ENCODE assay signal across 8 cellular contexts in the genomic region with DNA sequence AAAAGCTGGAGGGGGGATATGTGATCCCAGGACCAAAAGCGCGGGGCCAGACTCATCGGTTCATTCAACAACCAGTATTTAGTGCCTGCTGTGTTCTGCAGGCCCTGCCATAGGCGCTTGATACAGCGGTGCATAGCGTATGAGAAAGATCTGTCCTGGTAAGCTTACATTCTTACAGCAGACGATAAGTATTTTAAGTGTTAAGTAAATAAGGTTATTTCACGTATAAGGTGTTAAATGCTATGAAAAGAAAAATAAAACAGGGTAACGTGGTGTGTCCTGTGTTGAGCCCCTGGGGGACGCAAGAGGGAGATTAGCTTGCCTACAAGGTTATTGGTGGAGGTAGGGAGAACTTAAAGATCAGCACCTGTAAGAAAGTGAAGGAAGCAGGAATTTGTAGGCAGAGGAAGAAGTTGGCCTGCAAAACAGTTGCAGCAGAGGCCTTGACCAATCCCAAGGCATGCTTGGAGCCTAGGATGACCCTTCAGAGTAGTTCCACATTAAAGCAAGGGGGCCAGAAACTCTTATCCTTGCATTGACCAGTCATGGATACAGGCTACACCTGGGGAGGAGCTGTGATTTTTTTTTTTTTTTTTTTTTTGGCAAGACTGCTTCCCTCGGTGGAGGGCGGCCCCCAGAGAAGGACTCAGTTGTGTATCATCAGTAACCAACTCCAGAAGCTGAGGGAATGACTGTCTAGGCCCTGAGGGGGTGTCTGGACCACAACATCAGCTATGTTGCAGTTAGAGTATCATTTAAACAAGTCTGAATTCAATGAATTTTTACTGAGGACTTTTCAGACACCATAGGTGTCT. TPM values are rescaled to one million over a fixed set of nuclear protein-coding genes. Genes with fewer than 3 reads are reported as not detected.
DNase-seq lines count a peak whose midpoint lies in the region; ATAC-seq, FAIRE-seq and TF ChIP-seq lines count a peak whose summit lies in the region.

No MANE protein-coding gene starts in this region.

- H2BK5ac ChIP-seq in H1 (ENCODE audit: low read depth, low read length): 0 out of 2 replicates have a peak overlapping the region, but pooled peaks have one; percentile 64

- H3K27ac ChIP-seq in OCI-LY3 (ENCODE audit: low read length) (0 out of 2 replicates have a peak overlapping the region, but pooled peaks have one; percentile 79), H1 (ENCODE audit: low read depth, low read length) (peak overlapping the region; percentile 91), neural progenitor cell (peak overlapping the region; percentile 89)

- peaks cover 1% of the 10 kb centered on the region; the same call in 1 of the 2 replicates for H3K27me3 ChIP-seq in OCI-LY3 (ENCODE audit: low read depth, low read length)
- no peaks in the 10 kb centered on the region for H3K27me3 ChIP-seq in H1 (replicated peaks in 1 of 4; ENCODE audit: control insufficient read depth in 3 of 4, extremely low read depth in 1 of 4, insufficient read depth in 3 of 4, low read length in 3 of 4)
- H3K27me3 ChIP-seq in neural progenitor cell: no peaks in the 10 kb centered on the region

- H4K20me1 ChIP-seq in OCI-LY3 (ENCODE audit: insufficient read depth, low read length): no peaks in the 10 kb centered on the region
- no peaks in the 10 kb centered on the region for H4K20me1 ChIP-seq in H1 (replicated peaks in 1 of 2; ENCODE audit: control insufficient read depth in 1 of 2, insufficient read depth in 2 of 2, low read length in 2 of 2)
- no peaks in the 10 kb centered on the region for H4K20me1 ChIP-seq in neural progenitor cell (ENCODE audit: low read depth)

- H3K36me3 ChIP-seq in OCI-LY3 (replicated peaks; ENCODE audit: low read depth, low read length) (no peaks in the 10 kb centered on the region), H1 (ENCODE audit: control insufficient read depth in 2 of 4, insufficient read depth in 4 of 4, low read length in 3 of 4) (no peaks in the 10 kb centered on the region), neural progenitor cell (no peaks in the 10 kb centered on the region)

- peaks cover 17% of the 10 kb centered on the region for H3K4me1 Mint-ChIP-seq in activated CD8-positive, alpha-beta memory T cell treated with anti-CD3 and anti-CD28 coated beads, Interleukin-2, amount 10 ng/mL, durations not matched to agents 7 days and 5 days
- peaks cover 14% of the 10 kb centered on the region for H3K4me1 Mint-ChIP-seq in neural progenitor cell

- H3K18ac ChIP-seq in H1 (ENCODE audit: extremely low read depth, low read length): peak overlapping the region; percentile 75

- no peak for TF ChIP-seq EP300 in H1 (IDR thresholded peaks at IDR 0.05; ENCODE audit: borderline replicate concordance in 1 of 2, low read depth in 2 of 2, low read length in 2 of 2)

- no peaks in the 10 kb centered on the region for H3K36me3 Mint-ChIP-seq in activated CD8-positive, alpha-beta memory T cell treated with anti-CD3 and anti-CD28 coated beads, Interleukin-2, amount 10 ng/mL, durations not matched to agents 7 days and 5 days
- H3K36me3 Mint-ChIP-seq in neural progenitor cell: peaks cover 22% of the 10 kb centered on the region

- no peaks in the 10 kb centered on the region for H3K9me3 Mint-ChIP-seq in activated CD8-positive, alpha-beta memory T cell treated with anti-CD3 and anti-CD28 coated beads, Interleukin-2, amount 10 ng/mL, durations not matched to agents 7 days and 5 days (ENCODE audit: low read depth)
- peaks cover 23% of the 10 kb centered on the region for H3K9me3 Mint-ChIP-seq in neural progenitor cell

- H3K4me1 ChIP-seq in OCI-LY3 (ENCODE audit: low read length) (peaks cover 10% of the 10 kb centered on the region), H1 (replicated peaks in 1 of 4; ENCODE audit: control insufficient read depth in 3 of 4, insufficient read depth in 4 of 4, low read length in 3 of 4) (peaks cover 0 to 7% (median 4%) of the 10 kb centered on the region in 4 experiments; a peak in 4 of 7 replicates), neural progenitor cell (peaks cover 12% of the 10 kb centered on the region)

- no peak overlapping the region for H2BK15ac ChIP-seq in H1 (ENCODE audit: low read length)

- peak overlapping the region; percentile 66 for H3K4me2 ChIP-seq in OCI-LY3 (ENCODE audit: low read length)
- peak overlapping the region; percentile 78 to 86 for H3K4me2 ChIP-seq in H1 (ENCODE audit: insufficient read depth in 1 of 2, low read depth in 2 of 2, low read length in 2 of 2)
- peak overlapping the region; percentile 86 for H3K4me2 ChIP-seq in neural progenitor cell

- no peak overlapping the region for H2BK12ac ChIP-seq in H1 (ENCODE audit: low read depth, low read length)

- no peak for DNase-seq in activated CD8-positive, alpha-beta memory T cell treated with anti-CD3 and anti-CD28 coated beads, Interleukin-2, amount 10 ng/mL, durations not matched to agents 7 days and 5 days
- no peak for DNase-seq in activated CD8-positive, alpha-beta memory T cell treated with anti-CD3 and anti-CD28 coated beads for 24 hours
- DNase-seq in H1 (ENCODE audit: low read depth in 1 of 2, low spot score in 2 of 2) (no peak), neural progenitor cell (ENCODE audit: low spot score) (no peak), nucleus accumbens (lab: John Stamatoyannopoulos, UW) (no peak)

- no peak for TF ChIP-seq POLR2A in H1 (IDR thresholded peaks at IDR 0.05; ENCODE audit: control extremely low read depth in 1 of 2, low read depth in 2 of 2, low read length in 2 of 2)

- H2AFZ ChIP-seq in OCI-LY3 (ENCODE audit: low read depth, low read length) (peak overlapping the region; percentile 82), H1 (ENCODE audit: low read length) (peak overlapping the region; percentile 47), neural progenitor cell (replicated peaks) (peak overlapping the region; percentile 77)

- H3K4me3 Mint-ChIP-seq in activated CD8-positive, alpha-beta memory T cell treated with anti-CD3 and anti-CD28 coated beads, Interleukin-2, amount 10 ng/mL, durations not matched to agents 7 days and 5 days: peak overlapping the region; percentile 75
- H3K4me3 Mint-ChIP-seq in neural progenitor cell: peak overlapping the region; percentile 81

- no peak overlapping the region for H3K23ac ChIP-seq in H1 (ENCODE audit: insufficient read length)

- H3K9me3 ChIP-seq in OCI-LY3 (ENCODE audit: insufficient read depth, low read length) (no peaks in the 10 kb centered on the region), H1 (ENCODE audit: insufficient read depth in 2 of 2, low read depth in 1 of 2, low read length in 1 of 2) (peaks cover 0 to 2% of the 10 kb centered on the region in 2 experiments; a peak in 1 of 4 replicates), neural progenitor cell (ENCODE audit: low read depth) (no peaks in the 10 kb centered on the region)

- no peak overlapping the region for H4K91ac ChIP-seq in H1 (replicated peaks; ENCODE audit: insufficient read length, low read length)

- H3K4me3 ChIP-seq in OCI-LY3 (ENCODE audit: low read length) (peak overlapping the region; percentile 81), H1 (ENCODE audit: extremely low read depth in 1 of 4, insufficient read depth in 2 of 4, low read depth in 3 of 4, low read length in 4 of 4) (peak overlapping the region; percentile 61 to 81 (median 74)), neural progenitor cell (peak overlapping the region; percentile 72)

- peaks cover 9% of the 10 kb centered on the region; the same call in 1 of the 2 replicates for H3K23me2 ChIP-seq in H1 (ENCODE audit: low read depth, low read length)

- no peak for FAIRE-seq in H1 (lab: Jason Lieb, UNC)

- 23% methylated on average over 12 of the region's 12 CpGs; no CpG with 5 or more reads in 1 of the 2 experiments for WGBS in H1 (ENCODE audit: extremely low coverage in 1 of 2, insufficient coverage in 1 of 2, insufficient read length in 1 of 2, insufficient replicate concordance in 2 of 2, low coverage in 1 of 2, low lambda C conversion rate in 2 of 2, missing lambda C conversion rate in 1 of 2), 2 experiments

- H3K4ac ChIP-seq in H1 (replicated peaks; ENCODE audit: insufficient read length, low read depth, low read length): peak overlapping the region; percentile 46

- ATAC-seq in activated CD8-positive, alpha-beta memory T cell treated with anti-CD3 and anti-CD28 coated beads, Interleukin-2, amount 10 ng/mL, durations not matched to agents 7 days and 5 days: no peak
- ATAC-seq in HG03457 (IDR thresholded peaks at IDR 0.05; ENCODE audit: unreplicated experiment) (no peak), GM18909 (IDR thresholded peaks at IDR 0.05; ENCODE audit: poor library complexity, unreplicated experiment) (no peak)

- TF ChIP-seq CTCF in OCI-LY3 (IDR thresholded peaks at IDR 0.05; ENCODE audit: low read depth, low read length) (no peak), H1 (IDR thresholded peaks at IDR 0.05; ENCODE audit: control extremely low read depth in 1 of 3, insufficient read depth in 1 of 3, low read depth in 1 of 3, low read length in 3 of 3) (no peak), neural progenitor cell (IDR thresholded peaks at IDR 0.05) (no peak)

- CTCF ChIA-PET in activated CD8-positive, alpha-beta memory T cell treated with anti-CD3 and anti-CD28 coated beads, Interleukin-2, amount 10 ng/mL, durations not matched to agents 7 days and 5 days (lab: Charles Lee): interaction anchor here (0.8 to 1.9 kb wide), 7 partner anchors 18 to 231 kb away, joined by 3 to 10 read pairs (median 4); a partner anchor contains a TSS
- CTCF ChIA-PET in H1 (lab: Charles Lee; ENCODE audit: partially characterized antibody): interaction anchor here (0.5 to 3.3 kb wide), 10 partner anchors 8 to 671 kb away, joined by 3 to 24 read pairs (median 4); no protein-coding TSS in a partner anchor

- H3K79me1 ChIP-seq in H1 (ENCODE audit: low read depth, low read length): no peaks in the 10 kb centered on the region

- H2AK5ac ChIP-seq in H1 (ENCODE audit: low read depth, low read length): no peak overlapping the region

- no peaks in the 10 kb centered on the region for H3K27me3 Mint-ChIP-seq in activated CD8-positive, alpha-beta memory T cell treated with anti-CD3 and anti-CD28 coated beads, Interleukin-2, amount 10 ng/mL, durations not matched to agents 7 days and 5 days
- peaks cover 2% of the 10 kb centered on the region for H3K27me3 Mint-ChIP-seq in neural progenitor cell (ENCODE audit: insufficient read depth, low read depth)

- no peak overlapping the region for H4K5ac ChIP-seq in H1 (ENCODE audit: insufficient read length, low read depth, low read length)

- H2BK20ac ChIP-seq in H1 (ENCODE audit: low read length): no peak overlapping the region; the same call in 1 of the 2 replicates

- no peak overlapping the region for H4K8ac ChIP-seq in H1 (ENCODE audit: extremely low read depth, insufficient read depth, low read length)

- no peak overlapping the region for H3K14ac ChIP-seq in H1 (ENCODE audit: insufficient read length)

- no peak for TF ChIP-seq RAD21 in H1 (IDR thresholded peaks at IDR 0.05 in 1 of 2, conservative IDR thresholded peaks at IDR 0.05 in 1 of 2; ENCODE audit: low read depth in 2 of 2, low read length in 2 of 2)

- H3K9ac ChIP-seq in OCI-LY3 (ENCODE audit: low read length): peak overlapping the region; percentile 86
- peak overlapping the region in 2 of 4 experiments; percentile 48 to 92; a peak in 2 of 7 replicates for H3K9ac ChIP-seq in H1 (replicated peaks in 1 of 4; ENCODE audit: extremely low read depth in 1 of 4, low read depth in 3 of 4, low read length in 3 of 4)
- H3K9ac ChIP-seq in neural progenitor cell: peak overlapping the region; percentile 49

- POLR2A ChIA-PET in H1 (lab: Charles Lee; ENCODE audit: partially characterized antibody): interaction anchor here (0.7 to 2.6 kb wide), 26 partner anchors 9 to 323 kb away, joined by 3 to 18 read pairs (median 4); a partner anchor contains a TSS

- peaks cover 24% of the 10 kb centered on the region for H3F3A ChIP-seq in neural progenitor cell (ENCODE audit: low read depth)

- peak overlapping the region; percentile 18 for H3K27ac Mint-ChIP-seq in activated CD8-positive, alpha-beta memory T cell treated with anti-CD3 and anti-CD28 coated beads, Interleukin-2, amount 10 ng/mL, durations not matched to agents 7 days and 5 days
- no peak overlapping the region for H3K27ac Mint-ChIP-seq in neural progenitor cell

- no peak overlapping the region for H3K56ac ChIP-seq in H1 (replicated peaks; ENCODE audit: insufficient read length, low read depth, low read length)

- H3K79me2 ChIP-seq in OCI-LY3 (ENCODE audit: low read length): no peaks in the 10 kb centered on the region
- no peaks in the 10 kb centered on the region for H3K79me2 ChIP-seq in H1 (ENCODE audit: control insufficient read depth in 1 of 2, insufficient read depth in 2 of 2, low read length in 2 of 2)
- H3K79me2 ChIP-seq in neural progenitor cell (ENCODE audit: low read depth): no peaks in the 10 kb centered on the region

- H2BK120ac ChIP-seq in H1 (replicated peaks; ENCODE audit: low read depth, low read length): no peak overlapping the region

RNA-seq across cellular contexts. Expression of a gene that starts 0.5 kb away (rescaled TPM):
- total RNA-seq in activated CD8-positive, alpha-beta memory T cell treated with anti-CD3 and anti-CD28 coated beads, Interleukin-2, amount 10 ng/mL, durations not matched to agents 7 days and 5 days: 1 to 10 TPM in 1 of 2 experiments, under 1 TPM in 1; 0.82 to 2.5 TPM
- total RNA-seq in H1 (2021; fragmentation: NEBNext Ultra II Directional; extraction: Animal tissue kit (Norgen Biotek cat#: 25700)): 6.4 and 7.7 TPM in 2 replicates
- polyA plus RNA-seq in H1 (2011; rRNA removed): 16.4 and 16.7 TPM in 2 replicates
- polyA plus RNA-seq in H1 (2011; cell fraction: cytosol; rRNA removed): 15.4 TPM
- 11.5 TPM for polyA plus RNA-seq in H1 (2011; cell fraction: nucleus; rRNA removed)
- 4.9 to 6.9 TPM (median 5.9 TPM) in 4 replicates for polyA plus RNA-seq in H1 (2012, experiment 1 of 2)
- 7.6 TPM for polyA plus RNA-seq in H1 (2012, experiment 2 of 2)
- polyA plus RNA-seq in H1 (2013, experiment 1 of 2): 7.0 TPM
- polyA plus RNA-seq in H1 (2013, experiment 2 of 2): 7.0 TPM
- 10.8 and 17.9 TPM in 2 replicates for polyA minus RNA-seq in H1 (2011; rRNA and poly(A)+ RNA removed)
- polyA minus RNA-seq in H1 (2011; cell fraction: cytosol; rRNA and poly(A)+ RNA removed): 9.2 TPM
- 14.3 TPM for polyA minus RNA-seq in H1 (2011; cell fraction: nucleus; rRNA and poly(A)+ RNA removed)
- 15.2 and 16.9 TPM in 2 replicates for total RNA-seq in neural progenitor cell (ENCODE audit: low replicate concordance)

RNA-seq across cellular contexts. Expression of a gene that starts 26.7 kb away (rescaled TPM):
- under 1 TPM in 1 of 2 experiments, not detected in 1; 0.16 TPM for total RNA-seq in activated CD8-positive, alpha-beta memory T cell treated with anti-CD3 and anti-CD28 coated beads, Interleukin-2, amount 10 ng/mL, durations not matched to agents 7 days and 5 days
- total RNA-seq in H1 (2021; fragmentation: NEBNext Ultra II Directional; extraction: Animal tissue kit (Norgen Biotek cat#: 25700)): 2.8 and 3.5 TPM in 2 replicates
- 1.9 and 4.1 TPM in 2 replicates for polyA plus RNA-seq in H1 (2011; rRNA removed)
- 4.1 TPM for polyA plus RNA-seq in H1 (2011; cell fraction: cytosol; rRNA removed)
- polyA plus RNA-seq in H1 (2011; cell fraction: nucleus; rRNA removed): 4.5 TPM
- polyA plus RNA-seq in H1 (2012, experiment 1 of 2): 1.8 to 3.9 TPM (median 2.4 TPM) in 4 replicates
- 2.3 TPM for polyA plus RNA-seq in H1 (2012, experiment 2 of 2)
- 2.9 TPM for polyA plus RNA-seq in H1 (2013, experiment 1 of 2)
- polyA plus RNA-seq in H1 (2013, experiment 2 of 2): 2.7 TPM
- 2.9 and 4.5 TPM in 2 replicates for polyA minus RNA-seq in H1 (2011; rRNA and poly(A)+ RNA removed)
- polyA minus RNA-seq in H1 (2011; cell fraction: cytosol; rRNA and poly(A)+ RNA removed): 3.2 TPM
- 1.1 TPM for polyA minus RNA-seq in H1 (2011; cell fraction: nucleus; rRNA and poly(A)+ RNA removed)
- 1.2 and 1.3 TPM in 2 replicates for total RNA-seq in neural progenitor cell (ENCODE audit: low replicate concordance)
